8 cellular contexts compared by ENCODE assay signal in genomic region chr12:66708704-66709443, GRCh38. TPM values are rescaled to one million over a fixed set of nuclear protein-coding genes. Genes with fewer than 3 reads are reported as not detected.
A peak's percentile ranks its signal among the peaks of the same experiment; 100 is the strongest.
DNase-seq lines count a peak whose midpoint lies in the region; ATAC-seq and TF ChIP-seq lines count a peak whose summit lies in the region.

No MANE protein-coding gene starts in this region.

- no peak for ATAC-seq in HG03342 (IDR thresholded peaks at IDR 0.05; ENCODE audit: unreplicated experiment)
- no peak for ATAC-seq in HG02970 (IDR thresholded peaks at IDR 0.05; ENCODE audit: low FRiP score, unreplicated experiment)

- peaks cover 4% of the 10 kb centered on the region for H3K9me3 Mint-ChIP-seq in mesothelial cell of epicardium

- no peak overlapping the region for H3K4me3 Mint-ChIP-seq in mesothelial cell of epicardium

- peak overlapping the region; percentile 60 for H3K27ac Mint-ChIP-seq in mesothelial cell of epicardium

- H3K27ac ChIP-seq in VCaP = no peak overlapping the region

- peak; percentile 7 for DNase-seq in NCI-H146 (lab: John Stamatoyannopoulos, UW)
- DNase-seq in NCI-H146 treated with DMSO at 0.1 percent for 48 hours (lab: John Stamatoyannopoulos, UW; ENCODE audit: unreplicated experiment) = no peak
- DNase-seq in mesothelial cell of epicardium (ENCODE audit: low spot score in 2 of 2, unreplicated experiment in 2 of 2) = no peak
- DNase-seq in germinal center (ENCODE audit: low spot score) = no peak

- TF ChIP-seq RAD21 in Ishikawa (IDR thresholded peaks at IDR 0.05; ENCODE audit: low read depth) = peak; percentile 30; the same call in 1 of the 2 replicates

- peak; percentile 76 for TF ChIP-seq CTCF in VCaP (conservative IDR thresholded peaks at IDR 0.05)
- peak; percentile 89 for TF ChIP-seq CTCF in mesothelial cell of epicardium (IDR thresholded peaks at IDR 0.05; ENCODE audit: unreplicated experiment)

- H3K4me1 Mint-ChIP-seq in mesothelial cell of epicardium = peaks cover 25% of the 10 kb centered on the region

- TF ChIP-seq EP300 in Ishikawa (IDR thresholded peaks at IDR 0.05; ENCODE audit: borderline replicate concordance) = no peak

- H3K36me3 Mint-ChIP-seq in mesothelial cell of epicardium = no peaks in the 10 kb centered on the region

- H3K27me3 Mint-ChIP-seq in mesothelial cell of epicardium (ENCODE audit: low read depth) = no peaks in the 10 kb centered on the region

TF ChIP-seq in Ishikawa, 13 proteins besides CTCF, POLR2A, EP300 and RAD21:
- TF ChIP-seq NFIC (IDR thresholded peaks at IDR 0.05) (no peak), ZBTB7A (IDR thresholded peaks at IDR 0.05; ENCODE audit: low read depth) (no peak), TCF12 (IDR thresholded peaks at IDR 0.05; ENCODE audit: low read depth) (no peak), USF1 (IDR thresholded peaks at IDR 0.05) (no peak), REST (IDR thresholded peaks at IDR 0.05; ENCODE audit: low read depth) (no peak), CEBPB (IDR thresholded peaks at IDR 0.05) (no peak), TAF1 (IDR thresholded peaks at IDR 0.05; ENCODE audit: low read depth) (no peak), CREB1 (IDR thresholded peaks at IDR 0.05; ENCODE audit: low read depth) (no peak), TEAD4 (IDR thresholded peaks at IDR 0.05) (no peak), YY1 (IDR thresholded peaks at IDR 0.05; ENCODE audit: low read depth) (no peak), MAX (IDR thresholded peaks at IDR 0.05) (no peak)

RNA-seq across cellular contexts. Expression of gene GRIP1, which starts 30.0 kb away (rescaled TPM):
- total RNA-seq in mesothelial cell of epicardium = 79.7 to 89.3 TPM (median 85.2 TPM) in 3 replicates
